ENCODE assay signal across 1 cellular context in genomic region chr18:9516437-9517064, GRCh38.
TF ChIP-seq lines count a peak whose summit lies in the region.

No MANE protein-coding gene starts in this region.

TF ChIP-seq in SK-N-SH treated with all-trans-retinoic acid at 6 μM for 48 hours, 23 proteins besides CTCF, POLR2A, EP300 and RAD21 (continued from another document):
- TF ChIP-seq PATZ1 (CRISPR knock-in tag; IDR thresholded peaks at IDR 0.05; ENCODE audit: borderline replicate concordance) (no peak), CSDC2 (CRISPR knock-in tag; IDR thresholded peaks at IDR 0.05) (no peak), SNAI2 (CRISPR knock-in tag; IDR thresholded peaks at IDR 0.05) (no peak), ZNF70 (CRISPR knock-in tag; IDR thresholded peaks at IDR 0.05) (no peak), ZFP3 (CRISPR knock-in tag; IDR thresholded peaks at IDR 0.05) (no peak), ZNF565 (CRISPR knock-in tag; conservative IDR thresholded peaks at IDR 0.05; ENCODE audit: low read depth) (no peak)
TF ChIP-seq in SK-N-SH treated with all-trans-retinoic acid at 6 μM for 48 hours: peak in this region for 0.
